1 cellular context compared by ENCODE assay signal in genomic region chr17:27654136-27654535, GRCh38.
TF ChIP-seq lines count a peak whose summit lies in the region.

No MANE protein-coding gene starts in this region.

TF ChIP-seq in HCT116, 20 proteins besides CTCF, POLR2A, EP300 and RAD21 (continued from another document):
- TF ChIP-seq ZBTB33 (IDR thresholded peaks at IDR 0.05; ENCODE audit: extremely low read depth, insufficient replicate concordance, low read length) (no peak), TCF7L2 (IDR thresholded peaks at IDR 0.05; ENCODE audit: borderline replicate concordance, extremely low read depth, insufficient read depth, insufficient read length) (no peak), REST (IDR thresholded peaks at IDR 0.05; ENCODE audit: low read depth) (no peak)
